Comparison of ENCODE assay signal across 18 cellular contexts in genomic region chr15:95653361-95653805, GRCh38.
"Had no signal": no experiment of that assay in that cellular context is flagged by ENCODE, and none has a peak within 500 bp of the region (broad histone marks: within the 10 kb centered on the region; RNA-seq: fewer than 3 reads in every experiment).

No MANE protein-coding gene starts in this region.

- H3K4me1 ChIP-seq: body of pancreas had no signal

- H3K36me3 Mint-ChIP-seq: activated naive CD8-positive, alpha-beta T cell treated with anti-CD3 and anti-CD28 coated beads, Interleukin-2, amount 10 ng/mL, durations not matched to agents 7 days and 5 days had no signal

- DNase-seq: activated CD4-positive, alpha-beta T cell treated with anti-CD3 and anti-CD28 coated beads, Interleukin-2, amount 50 U/mL, for 48 hours; activated naive CD4-positive, alpha-beta T cell; activated naive CD8-positive, alpha-beta T cell treated with anti-CD3 and anti-CD28 coated beads, Interleukin-2, amount 10 ng/mL, durations not matched to agents 7 days and 5 days; body of pancreas; central memory CD4-positive, alpha-beta T cell; dorsolateral prefrontal cortex; endodermal cell; islet precursor cell; occipital lobe; retina; stimulated activated CD4-positive, alpha-beta T cell treated with anti-CD3 and anti-CD28 coated beads, Interleukin-12 subunit alpha, Interleukin-12 subunit beta, amount 100 ng/mL, for 4 hours; stimulated activated CD4-positive, alpha-beta T cell treated with anti-CD3 and anti-CD28 coated beads, Interleukin-1b, Interleukin-23, amount 100 ng/mL, for 48 hours; stimulated activated CD8-positive, alpha-beta memory T cell treated with anti-CD3 and anti-CD28 coated beads, Interleukin-4, amount 100 ng/mL, for 48 hours; stimulated activated naive CD4-positive, alpha-beta T cell treated with Interleukin-2 at 50 U/mL for 16 hours; T-helper 17 cell had no signal

- H3K4me3 Mint-ChIP-seq: activated naive CD8-positive, alpha-beta T cell treated with anti-CD3 and anti-CD28 coated beads, Interleukin-2, amount 10 ng/mL, durations not matched to agents 7 days and 5 days; endodermal cell; nephron; T-helper 17 cell had no signal

- H3K4me3 ChIP-seq: body of pancreas, dorsolateral prefrontal cortex, lung, tibial nerve had no signal

- H3K4me1 Mint-ChIP-seq: activated naive CD8-positive, alpha-beta T cell treated with anti-CD3 and anti-CD28 coated beads, Interleukin-2, amount 10 ng/mL, durations not matched to agents 7 days and 5 days; endodermal cell; T-helper 17 cell had no signal

- H3K27ac ChIP-seq: body of pancreas, dorsolateral prefrontal cortex, tibial nerve had no signal

- H3K27me3 ChIP-seq: body of pancreas, tibial nerve had no signal

- H3K27ac Mint-ChIP-seq: activated naive CD8-positive, alpha-beta T cell treated with anti-CD3 and anti-CD28 coated beads, Interleukin-2, amount 10 ng/mL, durations not matched to agents 7 days and 5 days; endodermal cell; T-helper 17 cell had no signal

- H3K36me3 ChIP-seq: tibial nerve had no signal

- H3K27me3 Mint-ChIP-seq: T-helper 17 cell had no signal

- ATAC-seq: body of pancreas, T-helper 17 cell had no signal

- H3K9me3 Mint-ChIP-seq: endodermal cell had no signal

- H3K9me3 ChIP-seq: body of pancreas, tibial nerve had no signal
